Comparison of ENCODE assay signal across 21 cellular contexts in genomic region chr14:61179776-61180398, GRCh38.
DNase-seq lines count a peak whose midpoint lies in the region; ATAC-seq and TF ChIP-seq lines count a peak whose summit lies in the region.
"Had no signal": no experiment of that assay in that cellular context is flagged by ENCODE, and none has a peak within 500 bp of the region (broad histone marks: within the 10 kb centered on the region; RNA-seq: fewer than 3 reads in every experiment).

No MANE protein-coding gene starts in this region.

- H3K9ac ChIP-seq in GM23248 (no peak overlapping the region), adipocyte (ENCODE audit: low read length) (peak overlapping the region; percentile 25)
- H3K9ac ChIP-seq: neural progenitor cell had no signal

- H3K27me3 ChIP-seq in GM23248 (replicated peaks; ENCODE audit: insufficient read depth) = no peaks in the 10 kb centered on the region
- H3K27me3 ChIP-seq in adipocyte (replicated peaks; ENCODE audit: control insufficient read depth, insufficient read depth, low read length) = no peaks in the 10 kb centered on the region
- H3K27me3 ChIP-seq: breast epithelium, esophagus squamous epithelium, neural progenitor cell had no signal

- no peaks in the 10 kb centered on the region for H4K20me1 ChIP-seq in GM23248 (ENCODE audit: insufficient read depth)

- H3K9me2 ChIP-seq in GM23248 (ENCODE audit: insufficient read depth) = no peaks in the 10 kb centered on the region

- no peaks in the 10 kb centered on the region for H3K36me3 ChIP-seq in GM23248 (ENCODE audit: low read depth)
- H3K36me3 ChIP-seq in adipocyte (ENCODE audit: control insufficient read depth, insufficient read depth, low read length, severe bottlenecking) = no peaks in the 10 kb centered on the region
- H3K36me3 ChIP-seq: breast epithelium, esophagus squamous epithelium, neural progenitor cell had no signal

- H3K79me2 ChIP-seq in GM23248 (ENCODE audit: insufficient read depth) = no peaks in the 10 kb centered on the region

- ATAC-seq in HG03457 (IDR thresholded peaks at IDR 0.05; ENCODE audit: unreplicated experiment) (no peak), HG03342 (IDR thresholded peaks at IDR 0.05; ENCODE audit: unreplicated experiment) (no peak)
- ATAC-seq: K562; stimulated activated naive CD8-positive, alpha-beta T cell treated with anti-CD3 and anti-CD28 coated beads, Interleukin-15, Interleukin-2, amounts not matched to agents 100 U/mL and 50 U/mL, for 24 hours had no signal

- H3K4me3 Mint-ChIP-seq in mesothelial cell of epicardium = no peak overlapping the region
- H3K4me3 Mint-ChIP-seq: activated CD4-positive, alpha-beta T cell treated with anti-CD3 and anti-CD28 coated beads, Interleukin-2, amount 10 ng/mL, durations not matched to agents 7 days and 5 days; CD8-positive, alpha-beta memory T cell; neural progenitor cell; type B pancreatic cell had no signal

- H3K9me3 ChIP-seq in GM23248 (ENCODE audit: low read depth) (no peaks in the 10 kb centered on the region), adipocyte (ENCODE audit: control insufficient read depth, low read length) (no peaks in the 10 kb centered on the region)
- H3K9me3 ChIP-seq: breast epithelium, esophagus squamous epithelium had no signal

- H3K36me3 Mint-ChIP-seq in mesothelial cell of epicardium = no peaks in the 10 kb centered on the region
- H3K36me3 Mint-ChIP-seq: neural progenitor cell, type B pancreatic cell had no signal

- H3K27ac Mint-ChIP-seq in mesothelial cell of epicardium = no peak overlapping the region
- H3K27ac Mint-ChIP-seq: CD8-positive, alpha-beta memory T cell had no signal

- peaks cover 12% of the 10 kb centered on the region for H3K4me1 Mint-ChIP-seq in mesothelial cell of epicardium

- TF ChIP-seq CTCF in fibroblast of the aortic adventitia (IDR thresholded peaks at IDR 0.05; ENCODE audit: insufficient read depth, low read length) (no peak), mesothelial cell of epicardium (IDR thresholded peaks at IDR 0.05; ENCODE audit: unreplicated experiment) (no peak)

- 95 to 97% methylated on average over 7 of the region's 7 CpGs for WGBS in GM23248 (ENCODE audit: low coverage in 1 of 2, low lambda C conversion rate in 2 of 2, missing lambda C conversion rate in 2 of 2), 2 experiments

- H3K4me2 ChIP-seq in GM23248 (ENCODE audit: unreplicated experiment) = no peak overlapping the region
- H3K4me2 ChIP-seq: neural progenitor cell had no signal

- no peak overlapping the region for H2AFZ ChIP-seq in GM23248
- H2AFZ ChIP-seq: neural progenitor cell had no signal

- peak overlapping the region; percentile 86 for H3K27ac ChIP-seq in GM23248
- H3K27ac ChIP-seq: neural progenitor cell had no signal

- peaks cover 34% of the 10 kb centered on the region for H3F3A ChIP-seq in GM23248 (ENCODE audit: insufficient read depth)

- in situ Hi-C loops in GM23248 (cut with MboI) = no loop called here

- no peak overlapping the region for H3K4me3 ChIP-seq in GM23248
- no peak overlapping the region for H3K4me3 ChIP-seq in adipocyte (ENCODE audit: low read length)
- no peak overlapping the region for H3K4me3 ChIP-seq in fibroblast of the aortic adventitia (ENCODE audit: low read depth, low read length)
- H3K4me3 ChIP-seq: breast epithelium, esophagus squamous epithelium, K562, neural progenitor cell had no signal

- H3K4me1 ChIP-seq in GM23248 (ENCODE audit: insufficient read depth) = peaks cover 51% of the 10 kb centered on the region
- H3K4me1 ChIP-seq in adipocyte (ENCODE audit: control insufficient read depth, insufficient read depth, low read length) = peaks cover 43% of the 10 kb centered on the region
- H3K4me1 ChIP-seq: breast epithelium had no signal

- no peaks in the 10 kb centered on the region for H3K27me3 Mint-ChIP-seq in mesothelial cell of epicardium (ENCODE audit: low read depth)
- H3K27me3 Mint-ChIP-seq: type B pancreatic cell had no signal

- DNase-seq in A172 (ENCODE audit: low spot score) (peak; percentile 30), GM23248 (no peak), adipocyte (ENCODE audit: low read depth) (no peak), fibroblast of the aortic adventitia (ENCODE audit: low read depth) (peak; percentile 42), cerebellum (ENCODE audit: low spot score) (no peak), mesothelial cell of epicardium (ENCODE audit: low spot score in 2 of 2, unreplicated experiment in 2 of 2) (no peak)
- DNase-seq: activated CD4-positive, alpha-beta T cell treated with anti-CD3 and anti-CD28 coated beads, Interleukin-2, amount 10 ng/mL, durations not matched to agents 7 days and 5 days; activated naive CD4-positive, alpha-beta T cell treated with Interleukin-2 at 50 U/mL for 16 hours; CD8-positive, alpha-beta memory T cell; esophagus squamous epithelium; hypothalamus; NCI-H1092 treated with DMSO at 0.1 percent for 48 hours; retina; stimulated activated naive CD8-positive, alpha-beta T cell treated with anti-CD3 and anti-CD28 coated beads, Interleukin-15, Interleukin-2, amounts not matched to agents 100 U/mL and 50 U/mL, for 24 hours; SW 1271 had no signal

- H3K9me3 Mint-ChIP-seq in mesothelial cell of epicardium = no peaks in the 10 kb centered on the region
- H3K9me3 Mint-ChIP-seq: activated CD4-positive, alpha-beta T cell treated with anti-CD3 and anti-CD28 coated beads, Interleukin-2, amount 10 ng/mL, durations not matched to agents 7 days and 5 days; neural progenitor cell had no signal

Comparison
In these comparisons a context has a peak if more than half of its experiments do, and no peak if none do; other contexts are left out.
1. DNase-seq: peak in A172 (single experiment) and fibroblast of the aortic adventitia (single experiment); none in GM23248 (single experiment), adipocyte (single experiment), cerebellum (single experiment) and mesothelial cell of epicardium (0 of 2).